In genomic region chr10:8173866-8174243, GRCh38 we compare ENCODE assay signal across 10 cellular contexts.
"Had no signal": no experiment of that assay in that cellular context is flagged by ENCODE, and none has a peak within 500 bp of the region (broad histone marks: within the 10 kb centered on the region; RNA-seq: fewer than 3 reads in every experiment).

No MANE protein-coding gene starts in this region.

- H3K4me2 ChIP-seq: KMS-11 had no signal

- H2AFZ ChIP-seq: GM23248 had no signal

- H3K9ac ChIP-seq: GM23248, KMS-11 had no signal

- H3K9me3 ChIP-seq: HAP-1 had no signal

- H3K36me3 ChIP-seq: HAP-1 had no signal

- DNase-seq: GM23248, GOT3, H7, HFFc6, IMR-90, KBM-7 had no signal

- ATAC-seq: HCT116 had no signal

- H3K27ac ChIP-seq: GM23248, HL-60, KMS-11 had no signal

- H3K4me3 ChIP-seq: GM23248, HAP-1 had no signal

- H3K4me1 ChIP-seq: HAP-1 had no signal
